In genomic region chr1:43214465-43215444, GRCh38 we compare ENCODE assay signal across 17 cellular contexts. TPM values are rescaled to one million over a fixed set of nuclear protein-coding genes. Genes with fewer than 3 reads are reported as not detected.
DNase-seq lines count a peak whose midpoint lies in the region; ATAC-seq and TF ChIP-seq lines count a peak whose summit lies in the region.
"Had no signal": no experiment of that assay in that cellular context is flagged by ENCODE, and none has a peak within 500 bp of the region (broad histone marks: within the 10 kb centered on the region; RNA-seq: fewer than 3 reads in every experiment).

No MANE protein-coding gene starts in this region.

- no peaks in the 10 kb centered on the region for H4K20me1 ChIP-seq in GM23248 (ENCODE audit: insufficient read depth)

- H3K27ac ChIP-seq in GM23248: no peak overlapping the region
- H3K27ac ChIP-seq: HL-60, SJSA1 had no signal

- peak overlapping the region; percentile 27 for H3K27ac Mint-ChIP-seq in stimulated activated naive B cell treated with anti-CD40 and anti-IgM and Interleukin-4, amounts not matched to agents 10 μg/mL and 1 μg/mL and 100 μg/mL, for 72 hours
- H3K27ac Mint-ChIP-seq: CD14-positive monocyte had no signal

- DNase-seq in GM23248: peak; percentile 25
- peak; percentile 37 to 59 for DNase-seq in cardiac fibroblast (ENCODE audit: low read depth in 2 of 2)
- no peak for DNase-seq in stimulated activated naive B cell treated with anti-CD40 and anti-IgM and Interleukin-4, amounts not matched to agents 10 μg/mL and 1 μg/mL and 100 μg/mL, for 72 hours
- no peak for DNase-seq in cortex of kidney (lab: John Stamatoyannopoulos, UW)
- no peak for DNase-seq in NCI-H345 (lab: John Stamatoyannopoulos, UW)
- DNase-seq: AML-193, COR-L47, NCI-H1930, NCI-H2171 had no signal

- H3F3A ChIP-seq in GM23248 (ENCODE audit: insufficient read depth): peaks cover 8% of the 10 kb centered on the region; the same call in 1 of the 2 replicates

- in situ Hi-C loops in GM23248 (cut with MboI): no loop called here

- no peaks in the 10 kb centered on the region for H3K36me3 ChIP-seq in GM23248 (ENCODE audit: low read depth)
- H3K36me3 ChIP-seq in iPS-15b (ENCODE audit: control insufficient read depth, insufficient read depth, low read length): no peaks in the 10 kb centered on the region
- H3K36me3 ChIP-seq: SJSA1 had no signal

- no peak overlapping the region for H2AFZ ChIP-seq in GM23248

- H3K4me2 ChIP-seq in GM23248 (ENCODE audit: unreplicated experiment): no peak overlapping the region

- H3K9me3 Mint-ChIP-seq in stimulated activated naive B cell treated with anti-CD40 and anti-IgM and Interleukin-4, amounts not matched to agents 10 μg/mL and 1 μg/mL and 100 μg/mL, for 72 hours: no peaks in the 10 kb centered on the region

- 66 to 71% methylated on average over 7 of the region's 7 CpGs for WGBS in GM23248 (ENCODE audit: low coverage in 1 of 2, low lambda C conversion rate in 2 of 2, missing lambda C conversion rate in 2 of 2), 2 experiments

- TF ChIP-seq CTCF in cardiac fibroblast (IDR thresholded peaks at IDR 0.05; ENCODE audit: low read depth, low read length): no peak

- no peaks in the 10 kb centered on the region for H3K9me2 ChIP-seq in GM23248 (ENCODE audit: insufficient read depth)

- H3K27me3 Mint-ChIP-seq in stimulated activated naive B cell treated with anti-CD40 and anti-IgM and Interleukin-4, amounts not matched to agents 10 μg/mL and 1 μg/mL and 100 μg/mL, for 72 hours: peaks cover 0 to 4% of the 10 kb centered on the region in 2 donors

- no peak overlapping the region for H3K4me3 ChIP-seq in GM23248
- no peak overlapping the region for H3K4me3 ChIP-seq in cardiac fibroblast (replicated peaks in 1 of 2; ENCODE audit: low read depth in 2 of 2, low read length in 2 of 2)
- H3K4me3 ChIP-seq in iPS-15b (ENCODE audit: low read depth, low read length): no peak overlapping the region
- H3K4me3 ChIP-seq: SJSA1 had no signal

- H3K4me1 ChIP-seq in GM23248 (ENCODE audit: insufficient read depth) (no peaks in the 10 kb centered on the region), iPS-15b (ENCODE audit: control insufficient read depth, insufficient read depth, low read length) (no peaks in the 10 kb centered on the region)

- peaks cover 3 to 6% of the 10 kb centered on the region in 2 donors for H3K4me1 Mint-ChIP-seq in stimulated activated naive B cell treated with anti-CD40 and anti-IgM and Interleukin-4, amounts not matched to agents 10 μg/mL and 1 μg/mL and 100 μg/mL, for 72 hours
- H3K4me1 Mint-ChIP-seq: CD14-positive monocyte had no signal

- ATAC-seq in stimulated activated naive B cell treated with anti-CD40 and anti-IgM and Interleukin-4, amounts not matched to agents 10 μg/mL and 1 μg/mL and 100 μg/mL, for 72 hours (replicated peaks): no peak
- ATAC-seq in GM19463 (IDR thresholded peaks at IDR 0.05; ENCODE audit: unreplicated experiment): no peak

- H3K4me3 Mint-ChIP-seq in stimulated activated naive B cell treated with anti-CD40 and anti-IgM and Interleukin-4, amounts not matched to agents 10 μg/mL and 1 μg/mL and 100 μg/mL, for 72 hours: no peak overlapping the region
- H3K4me3 Mint-ChIP-seq: CD14-positive monocyte had no signal

- H3K79me2 ChIP-seq in GM23248 (ENCODE audit: insufficient read depth): no peaks in the 10 kb centered on the region

- H3K36me3 Mint-ChIP-seq in stimulated activated naive B cell treated with anti-CD40 and anti-IgM and Interleukin-4, amounts not matched to agents 10 μg/mL and 1 μg/mL and 100 μg/mL, for 72 hours: peaks cover 7 to 24% of the 10 kb centered on the region in 2 donors
- H3K36me3 Mint-ChIP-seq: CD14-positive monocyte had no signal

- H3K9me3 ChIP-seq in GM23248 (ENCODE audit: low read depth) (no peaks in the 10 kb centered on the region), iPS-15b (ENCODE audit: control insufficient read depth, insufficient read depth, low read length) (no peaks in the 10 kb centered on the region)
- H3K9me3 ChIP-seq: SJSA1 had no signal

- no peak overlapping the region for H3K9ac ChIP-seq in GM23248
- peak overlapping the region; percentile 39 for H3K9ac ChIP-seq in iPS-15b (ENCODE audit: low read depth, low read length)

- H3K27me3 ChIP-seq in GM23248 (replicated peaks; ENCODE audit: insufficient read depth) (no peaks in the 10 kb centered on the region), iPS-15b (ENCODE audit: control insufficient read depth, insufficient read depth, low read length) (no peaks in the 10 kb centered on the region)
- H3K27me3 ChIP-seq: SJSA1 had no signal

RNA-seq across cellular contexts. Expression of gene CFAP57, which starts 42.6 kb away (rescaled TPM):
- total RNA-seq in GM23248 (2014; rRNA removed; shearing (Covaris generic)): 0.32 and 0.63 TPM in 2 replicates
- 0.32 and 0.35 TPM in 2 replicates for polyA plus RNA-seq in GM23248 (2016; fragmentation: Nextera tagmentation; extraction: Ambion mirVana)

RNA-seq across cellular contexts. Expression of gene EBNA1BP2, which starts 42.7 kb away (rescaled TPM):
- 113 and 120 TPM in 2 replicates for total RNA-seq in GM23248 (2014; rRNA removed; shearing (Covaris generic))
- 162 and 164 TPM in 2 replicates for polyA plus RNA-seq in GM23248 (2016; fragmentation: Nextera tagmentation; extraction: Ambion mirVana)

RNA-seq across cellular contexts. Expression of gene TMEM125, which starts 55.0 kb away (rescaled TPM):
- not detected in 2 replicates for total RNA-seq in GM23248 (2014; rRNA removed; shearing (Covaris generic))
- not detected in 2 replicates for polyA plus RNA-seq in GM23248 (2016; fragmentation: Nextera tagmentation; extraction: Ambion mirVana)
- total RNA-seq: Daoy, H4, NCI-H460, SJSA1 had no signal
- polyA plus RNA-seq: CD14-positive monocyte had no signal

Comparison
In these comparisons a context has a peak if more than half of its experiments do, and no peak if none do; other contexts are left out.
1. DNase-seq: peak in GM23248 (single experiment) and cardiac fibroblast (2 of 2); none in stimulated activated naive B cell treated with anti-CD40 and anti-IgM and Interleukin-4, amounts not matched to agents 10 μg/mL and 1 μg/mL and 100 μg/mL, for 72 hours (single experiment), cortex of kidney (single experiment) and NCI-H345 (single experiment).